Comparison of ENCODE assay signal across 8 cellular contexts in the genomic region with DNA sequence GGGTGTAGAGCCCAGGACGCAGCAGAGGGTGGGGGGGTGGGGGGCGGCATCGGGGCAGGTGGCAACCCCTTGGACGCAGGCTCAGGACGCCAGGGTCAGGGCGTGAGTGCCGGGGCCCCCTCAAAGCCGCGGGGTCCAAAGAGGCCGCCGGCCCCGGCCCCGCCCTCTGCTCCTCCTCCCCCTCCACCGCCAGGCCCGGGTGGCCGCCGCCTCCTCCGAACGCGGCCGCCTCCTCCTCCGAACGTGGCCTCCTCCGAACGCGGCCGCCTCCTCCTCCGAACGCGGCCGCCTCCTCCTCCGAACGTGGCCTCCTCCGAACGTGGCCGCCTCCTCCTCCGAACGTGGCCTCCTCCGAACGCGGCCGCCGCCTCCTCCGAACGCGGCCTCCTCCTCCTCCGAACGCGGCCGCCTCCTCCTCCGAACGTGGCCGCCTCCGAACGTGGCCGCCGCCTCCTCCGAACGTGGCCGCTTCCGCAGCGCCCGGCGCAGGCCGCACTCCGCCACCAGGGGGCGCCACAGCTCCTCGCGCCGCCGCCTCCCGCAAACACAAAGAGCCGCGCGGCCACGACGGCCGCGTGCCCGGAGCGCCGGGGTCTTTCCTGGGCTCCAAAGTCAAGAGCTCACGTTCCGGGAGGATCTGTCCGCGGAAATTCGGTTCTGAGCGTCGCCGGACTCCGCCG. TPM values are rescaled to one million over a fixed set of nuclear protein-coding genes. Genes with fewer than 3 reads are reported as not detected.
DNase-seq lines count a peak whose midpoint lies in the region; ATAC-seq and TF ChIP-seq lines count a peak whose summit lies in the region.

No MANE protein-coding gene starts in this region.

- H3K27me3 Mint-ChIP-seq in activated T-helper 17 cell treated with anti-CD3 and anti-CD28 coated beads, Interleukin-2, amount 50 U/mL, for 72 hours = peaks cover 19% of the 10 kb centered on the region

- DNase-seq in NCI-H1436 (lab: John Stamatoyannopoulos, UW) (peak; percentile 54), NCI-H1436 treated with DMSO at 0.1 percent for 48 hours (lab: John Stamatoyannopoulos, UW) (no peak), RPMI7951 (ENCODE audit: low read depth) (peak; percentile 76), fibroblast of the aortic adventitia (ENCODE audit: low read depth) (peak; percentile 67), suprapubic skin (ENCODE audit: low spot score in 2 of 2) (peak; percentile 82 to 88)

- no peaks in the 10 kb centered on the region for H3K9me3 ChIP-seq in HUES64 (ENCODE audit: insufficient read depth, low read depth, low read length)
- no peaks in the 10 kb centered on the region for H3K9me3 ChIP-seq in neutrophil
- no peaks in the 10 kb centered on the region for H3K9me3 ChIP-seq in suprapubic skin

- peaks cover 70% of the 10 kb centered on the region for H3K27me3 ChIP-seq in HUES64 (ENCODE audit: insufficient read depth, low read length)
- H3K27me3 ChIP-seq in neutrophil = peaks cover 75% of the 10 kb centered on the region
- peaks cover 10% of the 10 kb centered on the region for H3K27me3 ChIP-seq in suprapubic skin

- H3K4me3 ChIP-seq in HUES64 (ENCODE audit: low read length) (peak overlapping the region; percentile 29; the same call in 1 of the 2 replicates), fibroblast of the aortic adventitia (ENCODE audit: low read depth, low read length) (peak overlapping the region; percentile 53), neutrophil (ENCODE audit: low read depth in 1 of 2, low read length in 1 of 2) (peak overlapping the region; percentile 25 to 54), suprapubic skin (peak overlapping the region; percentile 47)

- no peaks in the 10 kb centered on the region for H3K4me1 ChIP-seq in HUES64 (ENCODE audit: insufficient read depth, low read length)
- peaks cover 7 to 16% of the 10 kb centered on the region in 2 experiments for H3K4me1 ChIP-seq in neutrophil (ENCODE audit: control insufficient read depth in 1 of 2, insufficient read depth in 1 of 2, low read depth in 1 of 2, low read length in 1 of 2)
- H3K4me1 ChIP-seq in suprapubic skin = peaks cover 31% of the 10 kb centered on the region

- peak overlapping the region; percentile 38 for H3K4me3 Mint-ChIP-seq in activated T-helper 17 cell treated with anti-CD3 and anti-CD28 coated beads, Interleukin-2, amount 50 U/mL, for 72 hours

- peak; percentile 93 for ATAC-seq in activated T-helper 17 cell treated with anti-CD3 and anti-CD28 coated beads, Interleukin-2, amount 50 U/mL, for 72 hours (replicated peaks)

- H3K27ac Mint-ChIP-seq in activated T-helper 17 cell treated with anti-CD3 and anti-CD28 coated beads, Interleukin-2, amount 50 U/mL, for 72 hours = no peak overlapping the region

- no peaks in the 10 kb centered on the region for H3K4me1 Mint-ChIP-seq in activated T-helper 17 cell treated with anti-CD3 and anti-CD28 coated beads, Interleukin-2, amount 50 U/mL, for 72 hours

- TF ChIP-seq CTCF in fibroblast of the aortic adventitia (IDR thresholded peaks at IDR 0.05; ENCODE audit: insufficient read depth, low read length) (peak; percentile 62), neutrophil (IDR thresholded peaks at IDR 0.05) (peak; percentile 95), suprapubic skin (IDR thresholded peaks at IDR 0.05) (peak; percentile 93 to 99)

- H3K36me3 Mint-ChIP-seq in activated T-helper 17 cell treated with anti-CD3 and anti-CD28 coated beads, Interleukin-2, amount 50 U/mL, for 72 hours (ENCODE audit: low read depth) = no peaks in the 10 kb centered on the region

- 2% methylated on average over 91 of the region's 92 CpGs for WGBS in HUES64
- 27% methylated on average over 28 of the region's 92 CpGs for WGBS in suprapubic skin

- H3K9me3 Mint-ChIP-seq in activated T-helper 17 cell treated with anti-CD3 and anti-CD28 coated beads, Interleukin-2, amount 50 U/mL, for 72 hours = no peaks in the 10 kb centered on the region

- no peak for TF ChIP-seq POLR2A in suprapubic skin (IDR thresholded peaks at IDR 0.05)

- H3K27ac ChIP-seq in HUES64 (ENCODE audit: low read depth, low read length) = no peak overlapping the region
- no peak overlapping the region for H3K27ac ChIP-seq in neutrophil
- no peak overlapping the region for H3K27ac ChIP-seq in suprapubic skin

- no peak for TF ChIP-seq EP300 in suprapubic skin (IDR thresholded peaks at IDR 0.05)

- H3K9ac ChIP-seq in HUES64 (ENCODE audit: low read depth, low read length) = no peak overlapping the region

- no peaks in the 10 kb centered on the region for H3K36me3 ChIP-seq in HUES64 (ENCODE audit: insufficient read depth, low read length)
- no peaks in the 10 kb centered on the region for H3K36me3 ChIP-seq in neutrophil
- H3K36me3 ChIP-seq in suprapubic skin = no peaks in the 10 kb centered on the region

RNA-seq across cellular contexts. Expression of a gene that starts 19.3 kb away (rescaled TPM):
- 2.3 TPM for polyA plus RNA-seq in HUES64 (2013, experiment 1 of 2)
- 1.1 TPM for polyA plus RNA-seq in HUES64 (2013, experiment 2 of 2)
- 0.20 and 0.48 TPM in 2 replicates for total RNA-seq in RPMI7951 (2014; rRNA removed; shearing (Covaris generic))
- total RNA-seq in activated T-helper 17 cell treated with anti-CD3 and anti-CD28 coated beads, Interleukin-2, amount 50 U/mL, for 72 hours = not detected
- total RNA-seq in fibroblast of the aortic adventitia (ENCODE audit: low replicate concordance) (1.6 and 12.4 TPM in 2 replicates), suprapubic skin (1 to 10 TPM in 2 of 4 donors, under 1 TPM in 1, not detected in 1; 0.85 to 2.0 (median 1.5) TPM)

RNA-seq across cellular contexts. Expression of a gene that starts 54.6 kb away (rescaled TPM):
- polyA plus RNA-seq in HUES64 (2013, experiment 1 of 2) = 81.8 TPM
- 71.3 TPM for polyA plus RNA-seq in HUES64 (2013, experiment 2 of 2)
- 68.1 and 71.6 TPM in 2 replicates for total RNA-seq in RPMI7951 (2014; rRNA removed; shearing (Covaris generic))
- 100 to 1,000 TPM in 1 of 2 donors, 10 to 100 TPM in 1; 57.6 to 141 TPM for total RNA-seq in activated T-helper 17 cell treated with anti-CD3 and anti-CD28 coated beads, Interleukin-2, amount 50 U/mL, for 72 hours
- total RNA-seq in fibroblast of the aortic adventitia (ENCODE audit: low replicate concordance) (41.0 and 54.1 TPM in 2 replicates), suprapubic skin (10 to 100 TPM; 45.6 to 61.9 (median 56.3) TPM)

RNA-seq across cellular contexts. Expression of a gene that starts 56.0 kb away (rescaled TPM):
- polyA plus RNA-seq in HUES64 (2013, experiment 1 of 2) = 14.0 TPM
- polyA plus RNA-seq in HUES64 (2013, experiment 2 of 2) = 14.5 TPM
- 5.0 and 5.4 TPM in 2 replicates for total RNA-seq in RPMI7951 (2014; rRNA removed; shearing (Covaris generic))
- 10 to 100 TPM; 17.4 to 17.8 TPM for total RNA-seq in activated T-helper 17 cell treated with anti-CD3 and anti-CD28 coated beads, Interleukin-2, amount 50 U/mL, for 72 hours
- total RNA-seq in fibroblast of the aortic adventitia (ENCODE audit: low replicate concordance) (1.8 and 5.0 TPM in 2 replicates), suprapubic skin (10 to 100 TPM in 3 of 4 donors, 1 to 10 TPM in 1; 9.7 to 38.3 (median 17.0) TPM)
